9 cellular contexts compared by ENCODE assay signal in genomic region chr3:28240440-28240839, GRCh38. TPM values are rescaled to one million over a fixed set of nuclear protein-coding genes. Genes with fewer than 3 reads are reported as not detected.
A peak's percentile ranks its signal among the peaks of the same experiment; 100 is the strongest.
DNase-seq lines count a peak whose midpoint lies in the region; ATAC-seq, FAIRE-seq and TF ChIP-seq lines count a peak whose summit lies in the region.
"Had no signal": no experiment of that assay in that cellular context is flagged by ENCODE, and none has a peak within 500 bp of the region (broad histone marks: within the 10 kb centered on the region; RNA-seq: fewer than 3 reads in every experiment).

No MANE protein-coding gene starts in this region.

- peaks cover 0 to 38% (median 18%) of the 10 kb centered on the region in 9 donors for H3K4me1 ChIP-seq in heart right ventricle

- peaks cover 17% of the 10 kb centered on the region for H3K36me3 Mint-ChIP-seq in activated T-helper 1 cell treated with anti-CD3 and anti-CD28 coated beads, Interleukin-12 subunit alpha, Interleukin-12 subunit beta, Interleukin-2, Interleukin-4 antibody, amounts not matched to agents 30 ng/mL and 10 ng/mL and 1 ng/mL, durations not matched to agents 14 hours and 24 hours and 36 hours (ENCODE audit: low read depth)

- H3K4me3 ChIP-seq in heart right ventricle = peak overlapping the region in 7 of 10 donors; percentile 77 to 97 (median 90)

- H3K9me3 Mint-ChIP-seq in activated T-helper 1 cell treated with anti-CD3 and anti-CD28 coated beads, Interleukin-12 subunit alpha, Interleukin-12 subunit beta, Interleukin-2, Interleukin-4 antibody, amounts not matched to agents 30 ng/mL and 10 ng/mL and 1 ng/mL, durations not matched to agents 14 hours and 24 hours and 36 hours = peaks cover 4% of the 10 kb centered on the region

- H3K27me3 ChIP-seq in heart right ventricle = no peaks in the 10 kb centered on the region

- H3K27ac ChIP-seq in heart right ventricle = peak overlapping the region in 3 of 10 donors; percentile 89 to 90 (median 90)

- H3K27ac Mint-ChIP-seq in activated T-helper 1 cell treated with anti-CD3 and anti-CD28 coated beads, Interleukin-12 subunit alpha, Interleukin-12 subunit beta, Interleukin-2, Interleukin-4 antibody, amounts not matched to agents 30 ng/mL and 10 ng/mL and 1 ng/mL, durations not matched to agents 14 hours and 24 hours and 36 hours = no peak overlapping the region

- TF ChIP-seq CTCF in heart right ventricle (IDR thresholded peaks at IDR 0.05) = no peak

- H3K4me1 Mint-ChIP-seq in activated T-helper 1 cell treated with anti-CD3 and anti-CD28 coated beads, Interleukin-12 subunit alpha, Interleukin-12 subunit beta, Interleukin-2, Interleukin-4 antibody, amounts not matched to agents 30 ng/mL and 10 ng/mL and 1 ng/mL, durations not matched to agents 14 hours and 24 hours and 36 hours (ENCODE audit: low read depth) = peaks cover 35% of the 10 kb centered on the region

- no peak for FAIRE-seq in urothelium cell line (lab: Jason Lieb, UNC)

- intact Hi-C loops in heart right ventricle (cut with DNase I) = loop anchor here in 1 of 10 donors (5.0 kb wide), 1 partner anchor 107 kb away; the partner anchor contains the start of genes AZI2 and ZCWPW2
- intact Hi-C loops in cardiac septum (cut with DNase I) = loop anchor here (5.0 kb wide), 1 partner anchor 107 kb away; the partner anchor contains the start of genes AZI2 and ZCWPW2
- intact Hi-C loops in activated T-helper 1 cell treated with anti-CD3 and anti-CD28 coated beads, Interleukin-12 subunit alpha, Interleukin-12 subunit beta, Interleukin-2, Interleukin-4 antibody, amounts not matched to agents 30 ng/mL and 10 ng/mL and 1 ng/mL, durations not matched to agents 14 hours and 24 hours and 36 hours (cut with micrococcal nuclease) = loop anchor here (2.0 kb wide), 4 partner anchors 46 to 528 kb away; no protein-coding TSS in a partner anchor

- no peaks in the 10 kb centered on the region for H3K27me3 Mint-ChIP-seq in activated T-helper 1 cell treated with anti-CD3 and anti-CD28 coated beads, Interleukin-12 subunit alpha, Interleukin-12 subunit beta, Interleukin-2, Interleukin-4 antibody, amounts not matched to agents 30 ng/mL and 10 ng/mL and 1 ng/mL, durations not matched to agents 14 hours and 24 hours and 36 hours (ENCODE audit: insufficient read depth)

- peak overlapping the region; percentile 94 for H3K4me3 Mint-ChIP-seq in activated T-helper 1 cell treated with anti-CD3 and anti-CD28 coated beads, Interleukin-12 subunit alpha, Interleukin-12 subunit beta, Interleukin-2, Interleukin-4 antibody, amounts not matched to agents 30 ng/mL and 10 ng/mL and 1 ng/mL, durations not matched to agents 14 hours and 24 hours and 36 hours

- no peaks in the 10 kb centered on the region for H3K36me3 ChIP-seq in heart right ventricle

- WGBS in heart right ventricle, 2 donors = 57% methylated on average over 7 of the region's 7 CpGs

- no peak for ATAC-seq in heart right ventricle
- ATAC-seq in HG03439 (IDR thresholded peaks at IDR 0.05; ENCODE audit: unreplicated experiment) = no peak
- no peak for ATAC-seq in GM19328 (IDR thresholded peaks at IDR 0.05; ENCODE audit: unreplicated experiment)

- no peaks in the 10 kb centered on the region for H3K9me3 ChIP-seq in heart right ventricle

- no peak for DNase-seq in heart right ventricle
- no peak for DNase-seq in cardiac septum (ENCODE audit: low spot score)
- no peak for DNase-seq in activated T-helper 1 cell treated with anti-CD3 and anti-CD28 coated beads, Interleukin-12 subunit alpha, Interleukin-12 subunit beta, Interleukin-2, Interleukin-4 antibody, amounts not matched to agents 30 ng/mL and 10 ng/mL and 1 ng/mL, durations not matched to agents 14 hours and 24 hours and 36 hours (ENCODE audit: low spot score)
- peak; percentile 11 for DNase-seq in medulla oblongata (ENCODE audit: extremely low spot score)
- DNase-seq in urothelium cell line (ENCODE audit: low spot score) = peak; percentile 4
- no peak for DNase-seq in SIG-M5 treated with dmso at 0.1 percent for 504 hours (lab: John Stamatoyannopoulos, UW; ENCODE audit: unreplicated experiment)
- DNase-seq: EL had no signal

RNA-seq across cellular contexts. Expression of gene CMC1, which starts 1.0 kb away (rescaled TPM):
- total RNA-seq in heart right ventricle (10 to 100 TPM; 16.9 to 38.5 (median 24.7) TPM), cardiac septum (22.3 TPM)
- 10 to 100 TPM; 50.2 to 68.6 TPM for polyA plus RNA-seq in heart right ventricle
- 29.5 and 32.5 TPM in 2 replicates for total RNA-seq in activated T-helper 1 cell treated with anti-CD3 and anti-CD28 coated beads, Interleukin-12 subunit alpha, Interleukin-12 subunit beta, Interleukin-2, Interleukin-4 antibody, amounts not matched to agents 30 ng/mL and 10 ng/mL and 1 ng/mL, durations not matched to agents 14 hours and 24 hours and 36 hours

Comparison
In these comparisons a context has a peak if more than half of its experiments do, and no peak if none do; other contexts are left out.
1. DNase-seq: peak in medulla oblongata (single experiment) and urothelium cell line (single experiment); none in heart right ventricle (0 of 2), cardiac septum (single experiment), activated T-helper 1 cell treated with anti-CD3 and anti-CD28 coated beads, Interleukin-12 subunit alpha, Interleukin-12 subunit beta, Interleukin-2, Interleukin-4 antibody, amounts not matched to agents 30 ng/mL and 10 ng/mL and 1 ng/mL, durations not matched to agents 14 hours and 24 hours and 36 hours (single experiment) and SIG-M5 treated with dmso at 0.1 percent for 504 hours (single experiment).